ENCODE assay signal across 26 cellular contexts in the genomic region with DNA sequence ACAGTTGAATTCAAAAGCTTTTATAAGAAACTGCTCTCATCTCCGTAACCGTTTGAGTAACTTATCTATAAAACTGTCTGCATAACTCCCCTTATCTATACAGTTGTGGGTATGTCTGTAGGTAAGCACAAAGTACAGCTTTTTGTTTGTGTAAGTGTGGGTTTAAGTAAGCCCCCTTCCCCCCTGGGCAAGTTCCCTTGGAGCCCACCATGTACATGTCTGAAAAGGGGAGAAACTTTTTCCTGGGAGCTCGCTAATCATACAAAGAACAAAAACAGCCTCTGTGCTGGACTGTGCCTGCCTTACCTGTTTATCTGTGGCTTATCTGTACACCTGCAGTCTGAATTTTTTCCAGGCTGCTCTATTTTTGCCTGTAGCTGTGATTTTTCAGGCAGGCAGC. TPM values are rescaled to one million over a fixed set of nuclear protein-coding genes. Genes with fewer than 3 reads are reported as not detected.
"Had no signal": no experiment of that assay in that cellular context is flagged by ENCODE, and none has a peak within 500 bp of the region (broad histone marks: within the 10 kb centered on the region; RNA-seq: fewer than 3 reads in every experiment).

No MANE protein-coding gene starts in this region.

- H3K4me3 ChIP-seq: adrenal gland, breast epithelium, Peyer's patch, SJCRH30 had no signal

- H3K4me2 ChIP-seq: SK-N-SH had no signal

- H3K9me3 Mint-ChIP-seq: activated CD8-positive, alpha-beta T cell treated with anti-CD3 and anti-CD28 coated beads for 36 hours; activated T-cell treated with anti-CD3 and anti-CD28 coated beads, Interleukin-2, amount 50 U/mL, for 72 hours had no signal

- H3K36me3 Mint-ChIP-seq: activated naive CD8-positive, alpha-beta T cell treated with anti-CD3 and anti-CD28 coated beads, Interleukin-2, amount 10 ng/mL, durations not matched to agents 7 days and 5 days had no signal

- H3K27me3 Mint-ChIP-seq: activated CD4-positive, alpha-beta T cell treated with anti-CD3 and anti-CD28 coated beads for 36 hours; activated CD8-positive, alpha-beta T cell treated with anti-CD3 and anti-CD28 coated beads for 36 hours had no signal

- H3K9me3 ChIP-seq: adrenal gland, breast epithelium, Peyer's patch, SJCRH30, SK-N-SH had no signal

- H3K9me2 ChIP-seq: SK-N-SH had no signal

- H3K27me3 ChIP-seq: adrenal gland, breast epithelium, Peyer's patch, SJCRH30 had no signal

- DNase-seq: activated CD4-positive, alpha-beta T cell treated with anti-CD3 and anti-CD28 coated beads for 36 hours; activated CD4-positive, alpha-beta T cell treated with anti-CD3 and anti-CD28 coated beads, Interleukin-2, amount 50 U/mL, for 1 hour; activated CD8-positive, alpha-beta memory T cell treated with anti-CD3 and anti-CD28 coated beads, Interleukin-2, amount 50 U/mL, for 4 hours; activated CD8-positive, alpha-beta T cell treated with anti-CD3 and anti-CD28 coated beads for 36 hours; activated naive CD4-positive, alpha-beta T cell treated with anti-CD3 and anti-CD28 coated beads, Interleukin-2, amount 50 U/mL, for 16 hours; activated naive CD8-positive, alpha-beta T cell treated with anti-CD3 and anti-CD28 coated beads, Interleukin-2, amount 10 ng/mL, durations not matched to agents 7 days and 5 days; activated T-cell treated with anti-CD3 and anti-CD28 coated beads, Interleukin-2, amount 50 U/mL, for 72 hours; adrenal gland; anterior cingulate cortex; central memory CD4-positive, alpha-beta T cell; Karpas-422; MM.1S; NCI-H1105; NCI-H1436; NCI-H187; NCI-H2081; NCI-H510A treated with DMSO at 0.1 percent for 48 hours; NCI-H69; Peyer's patch; Right ventricle myocardium superior; SJCRH30; SK-N-SH; T-helper 1 cell; WERI-Rb-1 had no signal

- H3K9ac ChIP-seq: SK-N-SH had no signal

- ATAC-seq: activated CD4-positive, alpha-beta T cell treated with anti-CD3 and anti-CD28 coated beads for 36 hours; activated CD8-positive, alpha-beta T cell treated with anti-CD3 and anti-CD28 coated beads for 36 hours; activated T-cell treated with anti-CD3 and anti-CD28 coated beads, Interleukin-2, amount 50 U/mL, for 72 hours had no signal

- H3K4me3 Mint-ChIP-seq: activated CD4-positive, alpha-beta T cell treated with anti-CD3 and anti-CD28 coated beads for 36 hours; activated CD8-positive, alpha-beta T cell treated with anti-CD3 and anti-CD28 coated beads for 36 hours; activated naive CD8-positive, alpha-beta T cell treated with anti-CD3 and anti-CD28 coated beads, Interleukin-2, amount 10 ng/mL, durations not matched to agents 7 days and 5 days; activated T-cell treated with anti-CD3 and anti-CD28 coated beads, Interleukin-2, amount 50 U/mL, for 72 hours had no signal

- H3K27ac ChIP-seq: adrenal gland, breast epithelium, Peyer's patch, RWPE1, SJCRH30, WERI-Rb-1 had no signal

- H3K27ac Mint-ChIP-seq: activated CD4-positive, alpha-beta T cell treated with anti-CD3 and anti-CD28 coated beads for 36 hours; activated CD8-positive, alpha-beta T cell treated with anti-CD3 and anti-CD28 coated beads for 36 hours; activated naive CD8-positive, alpha-beta T cell treated with anti-CD3 and anti-CD28 coated beads, Interleukin-2, amount 10 ng/mL, durations not matched to agents 7 days and 5 days; activated T-cell treated with anti-CD3 and anti-CD28 coated beads, Interleukin-2, amount 50 U/mL, for 72 hours had no signal

- H3K36me3 ChIP-seq: adrenal gland, breast epithelium, Peyer's patch, SJCRH30, WERI-Rb-1 had no signal

- H3K4me1 Mint-ChIP-seq: activated CD4-positive, alpha-beta T cell treated with anti-CD3 and anti-CD28 coated beads for 36 hours; activated naive CD8-positive, alpha-beta T cell treated with anti-CD3 and anti-CD28 coated beads, Interleukin-2, amount 10 ng/mL, durations not matched to agents 7 days and 5 days had no signal

- H3K4me1 ChIP-seq: adrenal gland, breast epithelium, Peyer's patch, SJCRH30 had no signal

RNA-seq across cellular contexts. Expression of a gene that starts 36.3 kb away (rescaled TPM):
- total RNA-seq: Right ventricle myocardium superior, SJCRH30 had no signal
- polyA plus RNA-seq: SK-N-SH had no signal
